In the genomic region with DNA sequence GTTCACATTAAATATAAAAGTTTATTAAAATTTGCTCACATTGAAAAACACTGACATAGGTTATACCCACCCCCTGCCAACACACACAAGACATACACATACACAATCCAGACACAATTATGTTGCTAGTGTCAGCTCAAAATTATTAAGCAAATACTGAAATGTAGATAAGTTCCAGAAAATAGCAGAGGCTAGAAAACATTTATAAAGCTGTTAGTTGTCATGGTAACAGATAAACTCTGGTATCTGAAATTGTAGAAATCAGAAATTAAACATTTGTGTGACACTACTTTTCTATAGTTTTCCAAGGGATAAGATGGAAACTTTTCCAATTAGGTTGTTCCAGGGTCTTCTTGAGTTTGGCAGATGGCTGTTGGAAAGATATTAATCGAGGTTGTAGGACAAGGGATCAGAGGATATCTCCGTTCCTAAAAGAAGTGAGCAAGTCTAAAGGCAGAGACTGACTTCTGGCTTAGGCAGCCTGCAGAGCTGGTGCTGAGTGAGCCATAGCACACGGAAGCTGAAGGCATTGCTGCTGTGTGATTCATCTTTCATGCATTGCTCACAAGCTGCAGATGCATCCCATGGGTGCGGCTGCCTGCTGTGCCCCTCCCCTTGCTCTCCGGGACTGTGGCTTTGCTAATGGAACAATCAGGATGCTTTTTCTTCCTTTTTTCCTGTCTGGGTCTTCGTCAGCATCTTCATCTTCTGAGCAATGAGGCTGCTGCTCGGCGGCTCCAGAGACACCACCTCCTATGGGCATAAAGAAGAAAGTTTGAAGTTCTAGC, we compare ENCODE assay signal across 11 cellular contexts.
A peak's percentile ranks its signal among the peaks of the same experiment; 100 is the strongest.
DNase-seq lines count a peak whose midpoint lies in the region; ATAC-seq and TF ChIP-seq lines count a peak whose summit lies in the region.
"Had no signal": no experiment of that assay in that cellular context is flagged by ENCODE, and none has a peak within 500 bp of the region (broad histone marks: within the 10 kb centered on the region; RNA-seq: fewer than 3 reads in every experiment).

No MANE protein-coding gene starts in this region.

- 42 to 49% methylated on average over 8 of the region's 8 CpGs for WGBS in testis, 2 donors

- peaks cover 33% of the 10 kb centered on the region for H3K4me1 Mint-ChIP-seq in brain
- H3K4me1 Mint-ChIP-seq in progenitor cell of endocrine pancreas (ENCODE audit: low read depth), result peaks cover 5% of the 10 kb centered on the region
- H3K4me1 Mint-ChIP-seq: activated CD4-positive, alpha-beta memory T cell treated with anti-CD3 and anti-CD28 coated beads, Interleukin-2, amount 10 ng/mL, durations not matched to agents 7 days and 5 days had no signal

- H3K9me3 ChIP-seq in testis, result no peaks in the 10 kb centered on the region

- H3K27me3 Mint-ChIP-seq in brain, result peaks cover 3% of the 10 kb centered on the region
- H3K27me3 Mint-ChIP-seq in progenitor cell of endocrine pancreas, result peaks cover 14% of the 10 kb centered on the region

- H3K4me3 Mint-ChIP-seq in brain, result peak overlapping the region in 3 of 5 experiments; percentile 3 to 26 (median 9)
- H3K4me3 Mint-ChIP-seq in progenitor cell of endocrine pancreas (ENCODE audit: low read depth), result no peak overlapping the region
- H3K4me3 Mint-ChIP-seq: activated CD4-positive, alpha-beta memory T cell treated with anti-CD3 and anti-CD28 coated beads, Interleukin-2, amount 10 ng/mL, durations not matched to agents 7 days and 5 days had no signal

- H3K4me1 ChIP-seq in testis, result no peaks in the 10 kb centered on the region

- H3K27ac Mint-ChIP-seq in brain (peak overlapping the region in 4 of 5 experiments; percentile 60 to 81 (median 72)), progenitor cell of endocrine pancreas (no peak overlapping the region)
- H3K27ac Mint-ChIP-seq: activated CD4-positive, alpha-beta memory T cell treated with anti-CD3 and anti-CD28 coated beads, Interleukin-2, amount 10 ng/mL, durations not matched to agents 7 days and 5 days had no signal

- TF ChIP-seq CTCF in AG09319 (IDR thresholded peaks at IDR 0.05; ENCODE audit: low read depth, low read length) (no peak), brain (conservative IDR thresholded peaks at IDR 0.05) (no peak), testis (IDR thresholded peaks at IDR 0.05) (no peak), progenitor cell of endocrine pancreas (IDR thresholded peaks at IDR 0.05; ENCODE audit: unreplicated experiment) (no peak)

- H3K36me3 ChIP-seq in testis (ENCODE audit: low read depth, missing control alignments), result no peaks in the 10 kb centered on the region

- H3K4me3 ChIP-seq in testis, result no peak overlapping the region

- TF ChIP-seq POLR2A in testis (IDR thresholded peaks at IDR 0.05), result no peak

- DNase-seq in AG09319 (ENCODE audit: extremely low read depth, low read depth) (peak; percentile 48), M059J (ENCODE audit: low read depth) (peak; percentile 70), left colon (peak; percentile 33 to 43), mesenteric fat pad (ENCODE audit: low spot score) (no peak), testis (no peak), progenitor cell of endocrine pancreas (ENCODE audit: low spot score, unreplicated experiment) (no peak)
- no peak for DNase-seq in stimulated activated CD4-positive, alpha-beta T cell treated with anti-CD3 and anti-CD28 coated beads, Interleukin-4, amount 100 ng/mL, for 4 hours
- DNase-seq: activated CD4-positive, alpha-beta memory T cell treated with anti-CD3 and anti-CD28 coated beads, Interleukin-2, amount 10 ng/mL, durations not matched to agents 7 days and 5 days; hippocampal formation had no signal

- H3K27ac ChIP-seq in testis, result no peak overlapping the region
- H3K27ac ChIP-seq: HL-60 had no signal

- H3K36me3 Mint-ChIP-seq in brain, result no peaks in the 10 kb centered on the region
- no peaks in the 10 kb centered on the region for H3K36me3 Mint-ChIP-seq in progenitor cell of endocrine pancreas (ENCODE audit: insufficient read depth)

- ATAC-seq in left colon, result peak; percentile 100

- H3K27me3 ChIP-seq in testis, result no peaks in the 10 kb centered on the region

- H3K9me3 Mint-ChIP-seq in brain, result no peaks in the 10 kb centered on the region
- no peaks in the 10 kb centered on the region for H3K9me3 Mint-ChIP-seq in progenitor cell of endocrine pancreas (ENCODE audit: low read depth)
- H3K9me3 Mint-ChIP-seq: activated CD4-positive, alpha-beta memory T cell treated with anti-CD3 and anti-CD28 coated beads, Interleukin-2, amount 10 ng/mL, durations not matched to agents 7 days and 5 days had no signal

- intact Hi-C loops in left colon (cut with DNase I, micrococcal nuclease) (no loop called here), testis (cut with DNase I; ENCODE audit: low total_unique reads) (no loop called here)

Comparison
In these comparisons a context has a peak if more than half of its experiments do, and no peak if none do; other contexts are left out.
1. DNase-seq: peak in AG09319 (single experiment), M059J (single experiment) and left colon (2 of 2); none in stimulated activated CD4-positive, alpha-beta T cell treated with anti-CD3 and anti-CD28 coated beads, Interleukin-4, amount 100 ng/mL, for 4 hours (0 of 2), mesenteric fat pad (single experiment), testis (single experiment) and progenitor cell of endocrine pancreas (single experiment).